In the genomic region with DNA sequence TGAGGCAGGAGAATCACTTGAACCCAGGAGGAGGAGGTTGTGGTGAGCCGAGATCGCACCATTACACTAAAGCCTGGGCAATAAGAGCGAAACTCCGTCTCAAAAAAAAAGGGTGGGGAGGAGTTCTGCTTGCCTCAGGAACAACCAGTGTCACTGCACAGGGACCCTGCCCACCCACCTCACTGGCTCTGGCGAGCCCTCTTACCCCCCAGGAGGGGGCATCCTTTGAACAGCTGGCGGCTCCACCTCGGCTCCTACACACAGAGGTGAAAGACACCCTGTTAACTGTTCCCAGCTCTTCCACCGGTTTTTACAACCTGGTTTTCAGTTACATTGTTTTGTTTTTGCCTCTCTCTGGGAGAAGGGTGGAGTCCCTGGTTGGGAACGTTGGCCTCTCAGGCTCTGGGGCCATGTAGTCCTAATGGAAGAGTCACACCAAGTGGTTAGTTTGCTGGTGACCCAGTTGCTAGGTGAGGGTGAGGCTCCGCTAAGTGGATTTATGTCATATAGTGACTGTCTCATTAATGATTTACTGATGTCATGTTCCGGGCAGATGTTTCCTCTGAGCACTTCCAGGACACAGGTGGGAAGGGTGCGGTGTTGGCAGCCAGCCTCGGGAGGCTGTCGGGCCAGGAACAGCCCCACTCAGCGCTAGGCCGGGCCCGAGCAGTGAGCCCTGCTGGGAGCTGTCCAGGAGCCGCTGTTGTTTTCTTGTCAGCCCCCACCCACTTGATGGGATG, we compare ENCODE assay signal across 8 cellular contexts.
DNase-seq lines count a peak whose midpoint lies in the region; ATAC-seq and TF ChIP-seq lines count a peak whose summit lies in the region.
"Not testable (repeated sequence)": the region's sequence is repeated elsewhere in the genome, so short reads cannot be mapped to it uniquely, and the experiment has no call there.

No MANE protein-coding gene starts in this region.

- H3K4me1 ChIP-seq in foreskin keratinocyte; heart right ventricle; left lung; naive thymus-derived CD4-positive, alpha-beta T cell (ENCODE audit: control insufficient read depth in 2 of 2, insufficient read depth in 2 of 2, low read length in 2 of 2); aorta (ENCODE audit: control insufficient read depth in 1 of 2, insufficient read depth in 2 of 2, low read length in 2 of 2): not testable (repeated sequence)

- H3K4me1 Mint-ChIP-seq in activated naive CD8-positive, alpha-beta T cell treated with anti-CD3 and anti-CD28 coated beads, Interleukin-2, amount 50 U/mL, for 24 hours; naive thymus-derived CD4-positive, alpha-beta T cell: not testable (repeated sequence)

- POLR2A ChIA-PET in naive thymus-derived CD4-positive, alpha-beta T cell (lab: Charles Lee) = not testable (repeated sequence)

- CTCF ChIA-PET in naive thymus-derived CD4-positive, alpha-beta T cell (lab: Charles Lee) = not testable (repeated sequence)

- intact Hi-C loops in heart right ventricle (cut with DNase I); left lung (cut with DNase I); naive thymus-derived CD4-positive, alpha-beta T cell (cut with micrococcal nuclease); aorta (cut with DNase I): not testable (repeated sequence)
- intact Hi-C loops in sciatic nerve (cut with DNase I) = loop anchor here (10.0 kb wide), 1 partner anchor 114 kb away; no protein-coding TSS in a partner anchor

- H3K9me3 Mint-ChIP-seq in activated naive CD8-positive, alpha-beta T cell treated with anti-CD3 and anti-CD28 coated beads, Interleukin-2, amount 50 U/mL, for 24 hours = not testable (repeated sequence)
- peaks cover 0 to 21% (median 8%) of the 10 kb centered on the region in 11 donors for H3K9me3 Mint-ChIP-seq in naive thymus-derived CD4-positive, alpha-beta T cell

- not testable (repeated sequence) for H3K4me3 Mint-ChIP-seq in activated naive CD8-positive, alpha-beta T cell treated with anti-CD3 and anti-CD28 coated beads, Interleukin-2, amount 50 U/mL, for 24 hours; naive thymus-derived CD4-positive, alpha-beta T cell

- not testable (repeated sequence) for H3K4me3 ChIP-seq in heart right ventricle; left lung; naive thymus-derived CD4-positive, alpha-beta T cell (ENCODE audit: low read length); aorta (ENCODE audit: low read length in 2 of 2)

- in situ Hi-C loops in GM13977 (cut with MboI; ENCODE audit: low pct_unique_long_range_greater_than_20kb, low sequenced_read_pairs, unreplicated experiment) = not testable (repeated sequence)

- not testable (repeated sequence) for H3K27ac ChIP-seq in foreskin keratinocyte; heart right ventricle; left lung; naive thymus-derived CD4-positive, alpha-beta T cell (ENCODE audit: low read depth, low read length); aorta (ENCODE audit: low read depth in 1 of 2, low read length in 2 of 2)

- ATAC-seq in activated naive CD8-positive, alpha-beta T cell treated with anti-CD3 and anti-CD28 coated beads, Interleukin-2, amount 50 U/mL, for 24 hours = peak; percentile 13
- peak; percentile 6 for ATAC-seq in foreskin keratinocyte
- peak in 6 of 8 donors; percentile 12 to 51 (median 32) for ATAC-seq in heart right ventricle
- peak; percentile 9 for ATAC-seq in left lung
- peak; percentile 24 for ATAC-seq in naive thymus-derived CD4-positive, alpha-beta T cell
- peak; percentile 18 for ATAC-seq in sciatic nerve
- ATAC-seq in aorta (ENCODE audit: low FRiP score) = peak; percentile 1

- H3K27ac Mint-ChIP-seq in activated naive CD8-positive, alpha-beta T cell treated with anti-CD3 and anti-CD28 coated beads, Interleukin-2, amount 50 U/mL, for 24 hours; naive thymus-derived CD4-positive, alpha-beta T cell: not testable (repeated sequence)

- not testable (repeated sequence) for H3K36me3 ChIP-seq in heart right ventricle; left lung; naive thymus-derived CD4-positive, alpha-beta T cell (ENCODE audit: control insufficient read depth in 2 of 3, insufficient read depth in 3 of 3, low read length in 3 of 3); aorta (ENCODE audit: control insufficient read depth in 1 of 2, insufficient read depth in 2 of 2, low read length in 1 of 2)

- WGBS in heart right ventricle, 2 donors = 71 to 76% methylated on average over 18 of the region's 18 CpGs
- WGBS in aorta, 2 donors = 74 to 78% methylated on average over 18 of the region's 18 CpGs

- not testable (repeated sequence) for H3K36me3 Mint-ChIP-seq in activated naive CD8-positive, alpha-beta T cell treated with anti-CD3 and anti-CD28 coated beads, Interleukin-2, amount 50 U/mL, for 24 hours (ENCODE audit: low read depth); naive thymus-derived CD4-positive, alpha-beta T cell

- TF ChIP-seq CTCF in GM13977 (IDR thresholded peaks at IDR 0.05; ENCODE audit: extremely low read depth, insufficient read depth, missing control alignments); foreskin keratinocyte (conservative IDR thresholded peaks at IDR 0.05); heart right ventricle (IDR thresholded peaks at IDR 0.05); left lung (IDR thresholded peaks at IDR 0.05): not testable (repeated sequence)

- peak; percentile 13 for DNase-seq in GM13977 (ENCODE audit: low spot score)
- DNase-seq in activated naive CD8-positive, alpha-beta T cell treated with anti-CD3 and anti-CD28 coated beads, Interleukin-2, amount 50 U/mL, for 24 hours; foreskin keratinocyte; heart right ventricle; naive thymus-derived CD4-positive, alpha-beta T cell; sciatic nerve (ENCODE audit: low spot score): not testable (repeated sequence)
- peak in 1 of 2 donors; percentile 87 for DNase-seq in left lung
- DNase-seq in aorta = peak in 1 of 2 donors; percentile 71

- H3K9me3 ChIP-seq in heart right ventricle (peaks cover 0 to 88% (median 13%) of the 10 kb centered on the region in 11 donors), left lung (peaks cover 0 to 74% of the 10 kb centered on the region in 2 donors)
- peaks cover 0 to 36% (median 0%) of the 10 kb centered on the region in 3 experiments for H3K9me3 ChIP-seq in naive thymus-derived CD4-positive, alpha-beta T cell (ENCODE audit: control insufficient read depth in 2 of 3, low read length in 3 of 3)
- not testable (repeated sequence) for H3K9me3 ChIP-seq in aorta (ENCODE audit: control insufficient read depth, low read length)

- H3K27me3 Mint-ChIP-seq in activated naive CD8-positive, alpha-beta T cell treated with anti-CD3 and anti-CD28 coated beads, Interleukin-2, amount 50 U/mL, for 24 hours; naive thymus-derived CD4-positive, alpha-beta T cell: not testable (repeated sequence)

- not testable (repeated sequence) for H3K27me3 ChIP-seq in foreskin keratinocyte; heart right ventricle; left lung; naive thymus-derived CD4-positive, alpha-beta T cell (ENCODE audit: control insufficient read depth in 2 of 2, insufficient read depth in 2 of 2, low read length in 2 of 2); aorta (ENCODE audit: control insufficient read depth in 1 of 2, insufficient read depth in 2 of 2, low read length in 1 of 2)
